In genomic region chr2:177245010-177245422, GRCh38 we compare ENCODE assay signal across 8 cellular contexts. TPM values are rescaled to one million over a fixed set of nuclear protein-coding genes. Genes with fewer than 3 reads are reported as not detected.
DNase-seq lines count a peak whose midpoint lies in the region; ATAC-seq, FAIRE-seq and TF ChIP-seq lines count a peak whose summit lies in the region.

No MANE protein-coding gene starts in this region.

- H3K27ac ChIP-seq in left lung (peak overlapping the region; percentile 58 to 59), kidney (ENCODE audit: low read depth in 2 of 2, low read length in 2 of 2) (peak overlapping the region in 1 of 2 donors; percentile 54)

- FAIRE-seq in kidney (lab: Jason Lieb, UNC), result no peak

- no peaks in the 10 kb centered on the region for H3K27me3 Mint-ChIP-seq in stimulated activated naive CD8-positive, alpha-beta T cell treated with anti-CD3 and anti-CD28 coated beads, Interleukin-15, Interleukin-2, amounts not matched to agents 100 ng/mL and 50 ng/mL, for 24 hours
- no peaks in the 10 kb centered on the region for H3K27me3 Mint-ChIP-seq in activated naive CD8-positive, alpha-beta T cell treated with anti-CD3 and anti-CD28 coated beads for 36 hours

- no peak for ATAC-seq in stimulated activated naive CD8-positive, alpha-beta T cell treated with anti-CD3 and anti-CD28 coated beads, Interleukin-15, Interleukin-2, amounts not matched to agents 100 U/mL and 50 U/mL, for 24 hours
- ATAC-seq in left lung, result peak; percentile 31

- H3K27ac Mint-ChIP-seq in stimulated activated naive CD8-positive, alpha-beta T cell treated with anti-CD3 and anti-CD28 coated beads, Interleukin-15, Interleukin-2, amounts not matched to agents 100 ng/mL and 50 ng/mL, for 24 hours, result peak overlapping the region; percentile 53
- H3K27ac Mint-ChIP-seq in activated naive CD8-positive, alpha-beta T cell treated with anti-CD3 and anti-CD28 coated beads for 36 hours, result peak overlapping the region; percentile 66

- intact Hi-C loops in left lung (cut with DNase I) (no loop called here), kidney (cut with DNase I) (no loop called here), posterior vena cava (cut with DNase I) (no loop called here)

- H3K9me3 ChIP-seq in left lung (no peaks in the 10 kb centered on the region), kidney (ENCODE audit: control insufficient read depth in 1 of 2, low read length in 2 of 2) (no peaks in the 10 kb centered on the region)

- H3K36me3 Mint-ChIP-seq in stimulated activated naive CD8-positive, alpha-beta T cell treated with anti-CD3 and anti-CD28 coated beads, Interleukin-15, Interleukin-2, amounts not matched to agents 100 ng/mL and 50 ng/mL, for 24 hours (ENCODE audit: low read depth), result peaks cover 38% of the 10 kb centered on the region
- H3K36me3 Mint-ChIP-seq in activated naive CD8-positive, alpha-beta T cell treated with anti-CD3 and anti-CD28 coated beads for 36 hours, result peaks cover 38% of the 10 kb centered on the region

- no peaks in the 10 kb centered on the region for H3K9me3 Mint-ChIP-seq in stimulated activated naive CD8-positive, alpha-beta T cell treated with anti-CD3 and anti-CD28 coated beads, Interleukin-15, Interleukin-2, amounts not matched to agents 100 ng/mL and 50 ng/mL, for 24 hours
- H3K9me3 Mint-ChIP-seq in activated naive CD8-positive, alpha-beta T cell treated with anti-CD3 and anti-CD28 coated beads for 36 hours, result no peaks in the 10 kb centered on the region

- TF ChIP-seq CTCF in left lung (IDR thresholded peaks at IDR 0.05) (no peak), kidney (IDR thresholded peaks at IDR 0.05; ENCODE audit: borderline replicate concordance, extremely low read depth, insufficient read depth) (no peak)

- H3K36me3 ChIP-seq in left lung, result no peaks in the 10 kb centered on the region
- no peaks in the 10 kb centered on the region for H3K36me3 ChIP-seq in kidney (ENCODE audit: control insufficient read depth in 1 of 2, insufficient read depth in 2 of 2, low read length in 2 of 2)

- no peaks in the 10 kb centered on the region for H3K27me3 ChIP-seq in left lung

- H3K4me1 ChIP-seq in left lung (peaks cover 41 to 96% of the 10 kb centered on the region in 2 donors), kidney (ENCODE audit: control insufficient read depth in 1 of 2, insufficient read depth in 1 of 2, low read depth in 1 of 2, low read length in 2 of 2) (peaks cover 46 to 48% of the 10 kb centered on the region in 2 donors)

- peaks cover 86% of the 10 kb centered on the region for H3K4me1 Mint-ChIP-seq in stimulated activated naive CD8-positive, alpha-beta T cell treated with anti-CD3 and anti-CD28 coated beads, Interleukin-15, Interleukin-2, amounts not matched to agents 100 ng/mL and 50 ng/mL, for 24 hours (ENCODE audit: low read depth)
- H3K4me1 Mint-ChIP-seq in activated naive CD8-positive, alpha-beta T cell treated with anti-CD3 and anti-CD28 coated beads for 36 hours, result peaks cover 66% of the 10 kb centered on the region

- H3K4me3 Mint-ChIP-seq in stimulated activated naive CD8-positive, alpha-beta T cell treated with anti-CD3 and anti-CD28 coated beads, Interleukin-15, Interleukin-2, amounts not matched to agents 100 ng/mL and 50 ng/mL, for 24 hours, result no peak overlapping the region
- no peak overlapping the region for H3K4me3 Mint-ChIP-seq in activated naive CD8-positive, alpha-beta T cell treated with anti-CD3 and anti-CD28 coated beads for 36 hours

- no peak overlapping the region for H3K9ac ChIP-seq in kidney (ENCODE audit: low read length in 2 of 2)

- no peak for DNase-seq in stimulated activated naive CD8-positive, alpha-beta T cell treated with anti-CD3 and anti-CD28 coated beads, Interleukin-15, Interleukin-2, amounts not matched to agents 100 U/mL and 50 U/mL, for 24 hours
- DNase-seq in activated naive CD8-positive, alpha-beta T cell treated with anti-CD3 and anti-CD28 coated beads for 36 hours, result no peak
- DNase-seq in left lung, result no peak
- no peak for DNase-seq in kidney
- DNase-seq in posterior vena cava (ENCODE audit: low spot score), result no peak
- DNase-seq in SHP77 treated with DMSO at 0.1 percent for 48 hours (lab: John Stamatoyannopoulos, UW), result no peak
- no peak for DNase-seq in SIG-M5 treated with dmso at 0.1 percent for 504 hours (lab: John Stamatoyannopoulos, UW; ENCODE audit: unreplicated experiment)

- no peak overlapping the region for H3K4me3 ChIP-seq in left lung
- no peak overlapping the region for H3K4me3 ChIP-seq in kidney (ENCODE audit: low read length in 2 of 2)

RNA-seq across cellular contexts. Expression of gene NFE2L2, which starts 19.5 kb away (rescaled TPM):
- total RNA-seq in activated naive CD8-positive, alpha-beta T cell treated with anti-CD3 and anti-CD28 coated beads for 36 hours, result 10 to 100 TPM; 68.3 to 70.3 TPM
- 100 to 1,000 TPM in 1 of 2 donors, 10 to 100 TPM in 1; 98.4 to 104 TPM for total RNA-seq in left lung
- total RNA-seq in kidney, result 149 TPM
- polyA plus RNA-seq in kidney (ENCODE audit: insufficient read depth, low read depth, low replicate concordance), result 105 TPM
- total RNA-seq in posterior vena cava, result 10 to 100 TPM; 82.8 to 87.5 TPM

RNA-seq across cellular contexts. Expression of gene HNRNPA3, which starts 32.4 kb away (rescaled TPM):
- total RNA-seq in activated naive CD8-positive, alpha-beta T cell treated with anti-CD3 and anti-CD28 coated beads for 36 hours, result 100 to 1,000 TPM; 253 to 254 TPM
- total RNA-seq in left lung, result 100 to 1,000 TPM; 151 to 180 TPM
- 173 TPM for total RNA-seq in kidney
- 156 TPM for polyA plus RNA-seq in kidney (ENCODE audit: insufficient read depth, low read depth, low replicate concordance)
- total RNA-seq in posterior vena cava, result 100 to 1,000 TPM; 152 to 166 TPM
